17 cellular contexts compared by ENCODE assay signal in the genomic region with DNA sequence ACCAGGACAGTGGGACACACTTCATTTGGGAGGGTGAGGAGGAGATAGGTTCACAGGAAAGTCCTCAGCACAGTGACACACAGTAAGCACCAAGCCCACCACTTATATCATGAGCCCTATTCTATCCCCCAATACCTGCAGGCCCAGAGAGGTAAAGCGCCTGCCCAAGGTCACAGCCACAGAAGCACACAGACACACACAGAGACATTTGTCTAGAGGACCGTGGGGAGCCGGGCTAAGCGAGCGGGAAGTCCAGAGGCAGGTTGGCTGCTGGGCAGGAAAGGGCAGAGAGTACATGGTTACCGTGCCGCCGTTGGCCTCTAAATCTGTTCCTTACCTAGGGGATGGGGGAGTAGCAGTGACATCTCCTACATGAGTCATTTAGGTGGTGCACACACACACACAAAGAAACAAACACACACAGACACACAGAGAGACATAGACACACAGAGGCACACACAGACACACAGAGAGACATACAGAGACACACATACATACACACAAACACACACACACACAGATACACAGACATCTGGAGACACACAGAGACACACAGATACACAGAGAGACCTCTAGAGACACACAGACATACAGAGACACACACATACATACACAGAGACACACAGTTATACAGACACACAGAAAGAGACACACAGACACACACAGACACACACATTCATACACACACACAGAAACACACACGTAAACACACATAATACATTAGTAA. TPM values are rescaled to one million over a fixed set of nuclear protein-coding genes. Genes with fewer than 3 reads are reported as not detected.
DNase-seq lines count a peak whose midpoint lies in the region; ATAC-seq, FAIRE-seq and TF ChIP-seq lines count a peak whose summit lies in the region.
"Had no signal": no experiment of that assay in that cellular context is flagged by ENCODE, and none has a peak within 500 bp of the region (broad histone marks: within the 10 kb centered on the region; RNA-seq: fewer than 3 reads in every experiment).

No MANE protein-coding gene starts in this region.

- 93% methylated on average over 1 of the region's 9 CpGs for WGBS in HepG2 (ENCODE audit: low lambda C conversion rate)
- 91% methylated on average over 9 of the region's 9 CpGs for WGBS in suprapubic skin

- TF ChIP-seq CTCF in HepG2 (CRISPR knock-in tag; IDR thresholded peaks at IDR 0.05): no peak
- no peak for TF ChIP-seq CTCF in suprapubic skin (IDR thresholded peaks at IDR 0.05)

- no peaks in the 10 kb centered on the region for H3K36me3 ChIP-seq in KOPT-K1 (ENCODE audit: insufficient read depth, low read length)
- H3K36me3 ChIP-seq in HepG2 (replicated peaks in 1 of 2; ENCODE audit: control insufficient read depth in 1 of 2, insufficient read depth in 2 of 2, low read length in 2 of 2): no peaks in the 10 kb centered on the region
- H3K36me3 ChIP-seq in suprapubic skin: no peaks in the 10 kb centered on the region

- H2AFZ ChIP-seq in HepG2 (ENCODE audit: low read length): no peak overlapping the region

- POLR2A ChIA-PET in HepG2 (lab: Yijun Ruan, JAX): interaction anchor here (0.9 to 9.8 kb wide), 4 partner anchors 11 to 72 kb away, joined by 3 to 425 read pairs (median 6); a partner anchor contains a TSS

- no peaks in the 10 kb centered on the region for H4K20me1 ChIP-seq in HepG2 (ENCODE audit: insufficient read depth, low read length)

- peaks cover 85% of the 10 kb centered on the region for H3K4me1 ChIP-seq in HepG2 (ENCODE audit: insufficient read depth, low read length)
- peaks cover 22% of the 10 kb centered on the region for H3K4me1 ChIP-seq in suprapubic skin

- intact Hi-C loops in HepG2 (cut with micrococcal nuclease; ENCODE audit: unreplicated experiment): no loop called here

- TF ChIP-seq EP300 in HepG2 (IDR thresholded peaks at IDR 0.05; ENCODE audit: low read depth in 2 of 2, low read length in 2 of 2): no peak
- TF ChIP-seq EP300 in HepG2 (CRISPR knock-in tag; IDR thresholded peaks at IDR 0.05; ENCODE audit: borderline replicate concordance): no peak
- TF ChIP-seq EP300 in suprapubic skin (IDR thresholded peaks at IDR 0.05): no peak

- in situ Hi-C loops in G401 (cut with HindIII; ENCODE audit: low sequenced_read_pairs) (no loop called here), HepG2 (cut with HindIII; ENCODE audit: extremely low pct_ligation_motif_present, low pct_unique_long_range_greater_than_20kb) (no loop called here), KBM-7 (cut with MboI; ENCODE audit: low pct_unique_long_range_greater_than_20kb, low sequenced_read_pairs) (no loop called here)

- no peak for TF ChIP-seq POLR2A in HepG2 (IDR thresholded peaks at IDR 0.05; ENCODE audit: insufficient read depth in 1 of 2, low read depth in 2 of 2, low read length in 2 of 2)
- TF ChIP-seq POLR2A in suprapubic skin (IDR thresholded peaks at IDR 0.05): no peak

- FAIRE-seq in HepG2 (lab: Jason Lieb, UNC): peak; percentile 51
- FAIRE-seq: D721Med had no signal

- peak overlapping the region; percentile 16; the same call in 1 of the 2 replicates for H3K9ac ChIP-seq in HepG2 (ENCODE audit: insufficient read depth, low read depth, low read length)

- BruUV-seq in HepG2 (replicated peaks; lab: Mats Ljungman, UMichigan): no TSS peak

- CTCF ChIA-PET in HepG2 (lab: Yijun Ruan, JAX; ENCODE audit: low intra/inter-chr PET ratio, low total read pairs): no interaction called here

- H3K9me3 ChIP-seq in KOPT-K1 (ENCODE audit: insufficient read depth, low read length, poor library complexity, severe bottlenecking): no peaks in the 10 kb centered on the region
- H3K9me3 ChIP-seq in HepG2 (ENCODE audit: low read length): no peaks in the 10 kb centered on the region
- no peaks in the 10 kb centered on the region for H3K9me3 ChIP-seq in suprapubic skin

- peak overlapping the region; percentile 41 for H3K4me2 ChIP-seq in HepG2 (ENCODE audit: low read depth, low read length)

- no peak for TF ChIP-seq RAD21 in HepG2 (CRISPR knock-in tag; IDR thresholded peaks at IDR 0.05)

- peak overlapping the region; percentile 97 for H3K27ac ChIP-seq in KOPT-K1 (ENCODE audit: low read depth, low read length, poor library complexity, severe bottlenecking)
- H3K27ac ChIP-seq in HepG2 (ENCODE audit: extremely low read length, insufficient read depth, low read length): no peak overlapping the region
- H3K27ac ChIP-seq in suprapubic skin: no peak overlapping the region
- H3K27ac ChIP-seq: SK-N-MC had no signal

- H3K4me3 ChIP-seq in HepG2 (replicated peaks in 1 of 3; ENCODE audit: insufficient read depth in 1 of 3, low read depth in 2 of 3, low read length in 3 of 3) (no peak overlapping the region), suprapubic skin (no peak overlapping the region)
- H3K4me3 ChIP-seq: SK-N-MC had no signal

- peak; percentile 6; the same call in 1 of the 3 replicates for ATAC-seq in HepG2
- no peak for ATAC-seq in GM21619 (IDR thresholded peaks at IDR 0.05; ENCODE audit: unreplicated experiment)
- ATAC-seq in HG03175 (IDR thresholded peaks at IDR 0.05; ENCODE audit: unreplicated experiment): no peak
- ATAC-seq: CD8-positive, alpha-beta T cell had no signal

- peak; percentile 57 for DNase-seq in G401 (ENCODE audit: low spot score)
- no peak for DNase-seq in HepG2 (ENCODE audit: low spot score)
- DNase-seq in suprapubic skin (ENCODE audit: low spot score in 2 of 2): peak; percentile 55 to 69
- no peak for DNase-seq in KBM-7
- DNase-seq: CD8-positive, alpha-beta T cell; EL; H9; KG1; NCI-H1105 treated with DMSO at 0.1 percent for 48 hours; NCI-H187; NCI-H69; NK-92 treated with Interleukin-12 subunit alpha and Interleukin-12 subunit beta, amount 100 ng/mL, for 24 hours had no signal

- H3K79me2 ChIP-seq in HepG2 (ENCODE audit: insufficient read depth, low read length): no peaks in the 10 kb centered on the region

- H3K27me3 ChIP-seq in HepG2 (ENCODE audit: control insufficient read depth in 1 of 2, insufficient read depth in 2 of 2, low read length in 2 of 2) (no peaks in the 10 kb centered on the region), suprapubic skin (no peaks in the 10 kb centered on the region)

TF ChIP-seq in HepG2, 621 proteins besides CTCF, POLR2A, EP300 and RAD21 (continues in another document):
- TF ChIP-seq NR2F2 (IDR thresholded peaks at IDR 0.05; ENCODE audit: borderline replicate concordance, low read depth): no peak
- TF ChIP-seq ZNF160 (CRISPR knock-in tag; IDR thresholded peaks at IDR 0.05): no peak
- no peak for TF ChIP-seq ZNF83 (CRISPR knock-in tag; IDR thresholded peaks at IDR 0.05; ENCODE audit: borderline replicate concordance)

RNA-seq across cellular contexts. Expression of a gene that starts 15.9 kb away (rescaled TPM):
- 36.6 and 39.1 TPM in 2 replicates for total RNA-seq in G401 (2014; rRNA removed; shearing (Covaris generic))
- total RNA-seq in HepG2 (2016; rRNA removed; fragmentation: Illumina TruSeq; extraction: Trizol) (18.0 and 27.1 TPM in 2 replicates), suprapubic skin (1,000 to 10,000 TPM; 1,246 to 2,948 (median 1,762) TPM)
- 7.1 and 7.8 TPM in 2 replicates for total RNA-seq in HepG2 (2016; cell fraction: cytosol; rRNA removed; fragmentation: Illumina TruSeq; extraction: Trizol; ENCODE audit: low read depth)
- total RNA-seq in HepG2 (2016; cell fraction: insoluble cytoplasmic fraction; rRNA removed; fragmentation: Illumina TruSeq; extraction: Trizol): 15.8 and 29.9 TPM in 2 replicates
- total RNA-seq in HepG2 (2016; cell fraction: membrane; rRNA removed; fragmentation: Illumina TruSeq; extraction: Trizol): 14.2 and 16.6 TPM in 2 replicates
- total RNA-seq in HepG2 (2016; cell fraction: nucleus; rRNA removed; fragmentation: Illumina TruSeq; extraction: Trizol): 53.7 and 56.5 TPM in 2 replicates
- 55.5 and 79.2 TPM in 2 replicates for polyA plus RNA-seq in HepG2 (2011; rRNA removed)
- 59.1 and 69.7 TPM in 2 replicates for polyA plus RNA-seq in HepG2 (2011; cell fraction: cytosol; rRNA removed)
- 85.1 and 113 TPM in 2 replicates for polyA plus RNA-seq in HepG2 (2011; cell fraction: nucleus; rRNA removed)
- 48.1 and 56.6 TPM in 2 replicates for polyA plus RNA-seq in HepG2 (2012)
- polyA plus RNA-seq in HepG2 (2016; cell fraction: cytosol; fragmentation: Illumina TruSeq; extraction: Trizol; ENCODE audit: low read depth): 4.7 and 6.0 TPM in 2 replicates
- 17.2 and 23.0 TPM in 2 replicates for polyA plus RNA-seq in HepG2 (2016; cell fraction: insoluble cytoplasmic fraction; fragmentation: Illumina TruSeq; extraction: Trizol; ENCODE audit: low read depth)
- 9.3 and 9.4 TPM in 2 replicates for polyA plus RNA-seq in HepG2 (2016; cell fraction: membrane; fragmentation: Illumina TruSeq; extraction: Trizol; ENCODE audit: low read depth)
- 63.2 and 85.8 TPM in 2 replicates for polyA plus RNA-seq in HepG2 (2016; cell fraction: nucleus; fragmentation: Illumina TruSeq; extraction: Trizol; ENCODE audit: insufficient read depth, low read depth)
- 142 and 198 TPM in 2 replicates for polyA minus RNA-seq in HepG2 (2011; rRNA and poly(A)+ RNA removed; ENCODE audit: low replicate concordance)
- polyA minus RNA-seq in HepG2 (2011; cell fraction: cytosol; rRNA and poly(A)+ RNA removed): 72.5 and 80.5 TPM in 2 replicates
- polyA minus RNA-seq in HepG2 (2011; cell fraction: nucleus; rRNA and poly(A)+ RNA removed): 95.3 and 131 TPM in 2 replicates

RNA-seq across cellular contexts. Expression of a gene that starts 47.2 kb away (rescaled TPM):
- total RNA-seq in G401 (2014; rRNA removed; shearing (Covaris generic)): 21.3 and 28.7 TPM in 2 replicates
- 56.6 and 78.5 TPM in 2 replicates for total RNA-seq in HepG2 (2016; rRNA removed; fragmentation: Illumina TruSeq; extraction: Trizol)
- total RNA-seq in HepG2 (2016; cell fraction: cytosol; rRNA removed; fragmentation: Illumina TruSeq; extraction: Trizol; ENCODE audit: low read depth): 56.7 and 59.9 TPM in 2 replicates
- total RNA-seq in HepG2 (2016; cell fraction: insoluble cytoplasmic fraction; rRNA removed; fragmentation: Illumina TruSeq; extraction: Trizol): 51.2 and 75.8 TPM in 2 replicates
- 144 and 156 TPM in 2 replicates for total RNA-seq in HepG2 (2016; cell fraction: membrane; rRNA removed; fragmentation: Illumina TruSeq; extraction: Trizol)
- 57.0 and 67.0 TPM in 2 replicates for total RNA-seq in HepG2 (2016; cell fraction: nucleus; rRNA removed; fragmentation: Illumina TruSeq; extraction: Trizol)
- 184 and 205 TPM in 2 replicates for polyA plus RNA-seq in HepG2 (2011; rRNA removed)
- 216 and 224 TPM in 2 replicates for polyA plus RNA-seq in HepG2 (2011; cell fraction: cytosol; rRNA removed)
- 121 and 137 TPM in 2 replicates for polyA plus RNA-seq in HepG2 (2011; cell fraction: nucleus; rRNA removed)
- polyA plus RNA-seq in HepG2 (2012): 145 and 175 TPM in 2 replicates
- 87.6 and 105 TPM in 2 replicates for polyA plus RNA-seq in HepG2 (2016; cell fraction: cytosol; fragmentation: Illumina TruSeq; extraction: Trizol; ENCODE audit: low read depth)
- polyA plus RNA-seq in HepG2 (2016; cell fraction: insoluble cytoplasmic fraction; fragmentation: Illumina TruSeq; extraction: Trizol; ENCODE audit: low read depth): 71.8 and 81.7 TPM in 2 replicates
- polyA plus RNA-seq in HepG2 (2016; cell fraction: membrane; fragmentation: Illumina TruSeq; extraction: Trizol; ENCODE audit: low read depth): 183 and 185 TPM in 2 replicates
- 94.6 and 95.4 TPM in 2 replicates for polyA plus RNA-seq in HepG2 (2016; cell fraction: nucleus; fragmentation: Illumina TruSeq; extraction: Trizol; ENCODE audit: insufficient read depth, low read depth)
- polyA minus RNA-seq in HepG2 (2011; rRNA and poly(A)+ RNA removed; ENCODE audit: low replicate concordance): 179 and 302 TPM in 2 replicates
- polyA minus RNA-seq in HepG2 (2011; cell fraction: cytosol; rRNA and poly(A)+ RNA removed): 60.3 and 74.0 TPM in 2 replicates
- polyA minus RNA-seq in HepG2 (2011; cell fraction: nucleus; rRNA and poly(A)+ RNA removed): 85.1 and 89.6 TPM in 2 replicates
- 100 to 1,000 TPM in 1 of 4 donors, 10 to 100 TPM in 3; 81.2 to 106 (median 91.8) TPM for total RNA-seq in suprapubic skin

Comparison
In these comparisons a context has a peak if more than half of its experiments do, and no peak if none do; other contexts are left out.
1. DNase-seq: peak in G401 (single experiment) and suprapubic skin (2 of 2); none in HepG2 (single experiment) and KBM-7 (single experiment).
2. RNA of a gene that starts 15.9 kb away (total RNA-seq): 1,246 to 2,948 TPM in suprapubic skin; 36.6 to 39.1 TPM in G401 and 7.1 to 56.5 TPM in HepG2; every median in the first group is over 10 times any median in the second.